In genomic region chr12:56590237-56590830, GRCh38 we compare ENCODE assay signal across 1 cellular context.
TF ChIP-seq lines count a peak whose summit lies in the region.

No MANE protein-coding gene starts in this region.

TF ChIP-seq in WTC11, 78 proteins besides CTCF, POLR2A, EP300 and RAD21 (continued from another document):
- TF ChIP-seq, protein P1, sequence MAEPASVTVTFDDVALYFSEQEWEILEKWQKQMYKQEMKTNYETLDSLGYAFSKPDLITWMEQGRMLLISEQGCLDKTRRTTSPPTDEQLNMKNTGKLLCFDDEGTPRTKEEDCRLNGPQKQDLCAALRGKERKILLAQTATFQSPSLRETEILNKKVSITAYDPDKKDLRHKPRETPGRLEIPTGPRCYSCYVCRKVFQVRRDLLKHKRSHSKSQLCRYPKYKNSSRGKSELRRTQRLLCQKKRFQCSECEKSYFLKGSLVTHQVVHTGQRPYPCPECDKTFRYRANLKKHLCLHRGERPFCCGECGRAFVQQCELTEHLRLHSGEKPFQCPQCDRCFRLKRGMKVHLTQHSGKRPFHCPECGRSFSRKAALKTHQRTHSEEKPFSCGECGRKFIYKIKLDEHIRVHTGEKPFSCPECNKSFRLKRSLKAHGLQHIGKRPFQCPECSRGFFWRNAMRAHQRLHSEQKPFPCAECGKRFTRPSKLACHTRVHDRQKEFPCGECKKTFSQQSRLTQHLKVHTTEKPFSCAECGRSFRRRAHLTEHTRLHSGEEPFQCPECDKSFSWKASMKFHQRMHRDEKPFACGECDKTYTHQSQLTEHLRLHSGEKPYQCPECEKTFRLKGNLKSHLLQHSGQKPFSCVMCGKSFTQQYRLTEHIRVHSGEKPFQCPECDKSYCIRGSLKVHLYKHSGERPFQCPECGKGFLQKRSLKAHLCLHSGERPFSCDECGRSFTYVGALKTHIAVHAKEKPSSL (CRISPR knock-in tag; conservative IDR thresholded peaks at IDR 0.05): no peak
- TF ChIP-seq ZNF263 (CRISPR knock-in tag; IDR thresholded peaks at IDR 0.05; ENCODE audit: low read depth) (no peak), ZNF317 (CRISPR knock-in tag; IDR thresholded peaks at IDR 0.05; ENCODE audit: borderline replicate concordance, low read depth) (no peak), SOX15 (CRISPR knock-in tag; IDR thresholded peaks at IDR 0.05) (no peak), JUN (CRISPR knock-in tag; IDR thresholded peaks at IDR 0.05) (no peak), GRHL2 (CRISPR knock-in tag; IDR thresholded peaks at IDR 0.05; ENCODE audit: insufficient replicate concordance, severe bottlenecking) (no peak), SMAD3 (CRISPR knock-in tag; IDR thresholded peaks at IDR 0.05; ENCODE audit: borderline replicate concordance) (no peak), NR3C1 (CRISPR knock-in tag; conservative IDR thresholded peaks at IDR 0.05; ENCODE audit: low read depth) (no peak)
- TF ChIP-seq, protein P2, sequence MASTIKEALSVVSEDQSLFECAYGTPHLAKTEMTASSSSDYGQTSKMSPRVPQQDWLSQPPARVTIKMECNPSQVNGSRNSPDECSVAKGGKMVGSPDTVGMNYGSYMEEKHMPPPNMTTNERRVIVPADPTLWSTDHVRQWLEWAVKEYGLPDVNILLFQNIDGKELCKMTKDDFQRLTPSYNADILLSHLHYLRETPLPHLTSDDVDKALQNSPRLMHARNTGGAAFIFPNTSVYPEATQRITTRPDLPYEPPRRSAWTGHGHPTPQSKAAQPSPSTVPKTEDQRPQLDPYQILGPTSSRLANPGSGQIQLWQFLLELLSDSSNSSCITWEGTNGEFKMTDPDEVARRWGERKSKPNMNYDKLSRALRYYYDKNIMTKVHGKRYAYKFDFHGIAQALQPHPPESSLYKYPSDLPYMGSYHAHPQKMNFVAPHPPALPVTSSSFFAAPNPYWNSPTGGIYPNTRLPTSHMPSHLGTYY (CRISPR knock-in tag; IDR thresholded peaks at IDR 0.05): no peak
- TF ChIP-seq, protein P3, sequence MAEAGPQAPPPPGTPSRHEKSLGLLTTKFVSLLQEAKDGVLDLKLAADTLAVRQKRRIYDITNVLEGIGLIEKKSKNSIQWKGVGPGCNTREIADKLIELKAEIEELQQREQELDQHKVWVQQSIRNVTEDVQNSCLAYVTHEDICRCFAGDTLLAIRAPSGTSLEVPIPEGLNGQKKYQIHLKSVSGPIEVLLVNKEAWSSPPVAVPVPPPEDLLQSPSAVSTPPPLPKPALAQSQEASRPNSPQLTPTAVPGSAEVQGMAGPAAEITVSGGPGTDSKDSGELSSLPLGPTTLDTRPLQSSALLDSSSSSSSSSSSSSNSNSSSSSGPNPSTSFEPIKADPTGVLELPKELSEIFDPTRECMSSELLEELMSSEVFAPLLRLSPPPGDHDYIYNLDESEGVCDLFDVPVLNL (CRISPR knock-in tag; IDR thresholded peaks at IDR 0.05; ENCODE audit: borderline replicate concordance, low read depth): no peak
